Comparison of ENCODE assay signal across 8 cellular contexts in the genomic region with DNA sequence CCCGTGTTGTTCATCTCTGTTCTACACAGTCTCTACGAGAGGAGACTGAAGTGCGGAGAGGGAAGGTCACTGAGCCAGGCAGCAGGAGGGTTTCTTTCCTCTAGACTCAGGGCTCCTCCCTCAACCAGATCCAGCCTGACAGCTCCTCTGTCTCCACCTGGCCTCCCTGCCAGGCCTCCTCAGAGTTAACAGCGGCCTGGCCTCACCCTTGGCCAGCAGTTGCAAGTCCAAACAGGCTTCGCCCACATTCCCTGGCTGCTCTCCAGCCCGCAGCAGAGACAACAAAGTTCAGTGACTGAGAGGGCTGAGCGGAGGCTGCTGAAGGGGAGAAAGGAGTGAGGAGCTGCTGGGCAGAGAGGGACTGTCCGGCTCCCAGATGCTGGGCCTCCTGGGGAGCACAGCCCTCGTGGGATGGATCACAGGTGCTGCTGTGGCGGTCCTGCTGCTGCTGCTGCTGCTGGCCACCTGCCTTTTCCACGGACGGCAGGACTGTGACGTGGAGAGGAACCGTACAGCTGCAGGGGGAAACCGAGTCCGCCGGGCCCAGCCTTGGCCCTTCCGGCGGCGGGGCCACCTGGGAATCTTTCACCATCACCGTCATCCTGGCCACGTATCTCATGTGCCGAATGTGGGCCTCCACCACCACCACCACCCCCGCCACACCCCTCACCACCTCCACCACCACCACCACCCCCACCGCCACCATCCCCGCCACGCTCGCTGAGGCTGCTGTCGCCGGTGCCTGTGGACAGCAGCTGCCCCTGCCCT. TPM values are rescaled to one million over a fixed set of nuclear protein-coding genes. Genes with fewer than 3 reads are reported as not detected.
A peak's percentile ranks its signal among the peaks of the same experiment; 100 is the strongest.
DNase-seq lines count a peak whose midpoint lies in the region; ATAC-seq lines count a peak whose summit lies in the region.

A gene (plus strand): TSS at position 291 of the 768 bp plus-strand sequence. CDS start 86 bp downstream, at position 377.

- no peak within 1 kb of the TSS for H3K27ac Mint-ChIP-seq in activated CD4-positive, alpha-beta memory T cell treated with anti-CD3 and anti-CD28 coated beads, Interleukin-2, amount 10 ng/mL, durations not matched to agents 7 days and 5 days

- in situ Hi-C loops in ACHN (cut with HindIII; ENCODE audit: low pct_ligation_motif_present, low pct_unique_long_range_greater_than_20kb, low sequenced_read_pairs): no loop called here

- H3K9me3 Mint-ChIP-seq in activated CD4-positive, alpha-beta memory T cell treated with anti-CD3 and anti-CD28 coated beads, Interleukin-2, amount 10 ng/mL, durations not matched to agents 7 days and 5 days: no peaks in the 10 kb centered on the region

- POLR2A ChIA-PET in activated CD4-positive, alpha-beta memory T cell treated with anti-CD3 and anti-CD28 coated beads, Interleukin-2, amount 10 ng/mL, durations not matched to agents 7 days and 5 days (lab: Charles Lee): no interaction called here

- CTCF ChIA-PET in activated CD4-positive, alpha-beta memory T cell treated with anti-CD3 and anti-CD28 coated beads, Interleukin-2, amount 10 ng/mL, durations not matched to agents 7 days and 5 days (lab: Charles Lee): interaction anchor here (1.4 to 6.1 kb wide), 2 partner anchors 40 to 196 kb away, joined by 3 to 56 read pairs; no protein-coding TSS in a partner anchor

- no peaks in the 10 kb centered on the region for H3K36me3 Mint-ChIP-seq in activated CD4-positive, alpha-beta memory T cell treated with anti-CD3 and anti-CD28 coated beads, Interleukin-2, amount 10 ng/mL, durations not matched to agents 7 days and 5 days (ENCODE audit: low read depth)

- ATAC-seq in GM18907 (IDR thresholded peaks at IDR 0.05; ENCODE audit: unreplicated experiment) (no peak), GM21529 (IDR thresholded peaks at IDR 0.05; ENCODE audit: unreplicated experiment) (no peak)

- H3K27ac ChIP-seq in substantia nigra (ENCODE audit: low read depth, low read length, poor library complexity, severe bottlenecking): peak within 1 kb of the TSS; percentile 64

- DNase-seq in ACHN (peak; percentile 95), LoVo (ENCODE audit: low spot score) (peak; percentile 93), brain pericyte (ENCODE audit: low read depth, low spot score) (peak; percentile 86), kidney tubule cell (ENCODE audit: low spot score) (peak; percentile 94), substantia nigra (lab: John Stamatoyannopoulos, UW) (peak in 17 of 49 donors; percentile 9 to 70 (median 27))
- DNase-seq in activated CD4-positive, alpha-beta memory T cell treated with anti-CD3 and anti-CD28 coated beads, Interleukin-2, amount 10 ng/mL, durations not matched to agents 7 days and 5 days: no peak

- H3K4me3 Mint-ChIP-seq in activated CD4-positive, alpha-beta memory T cell treated with anti-CD3 and anti-CD28 coated beads, Interleukin-2, amount 10 ng/mL, durations not matched to agents 7 days and 5 days: no peak within 1 kb of the TSS

- H3K4me1 Mint-ChIP-seq in activated CD4-positive, alpha-beta memory T cell treated with anti-CD3 and anti-CD28 coated beads, Interleukin-2, amount 10 ng/mL, durations not matched to agents 7 days and 5 days: peaks cover 37% of the 10 kb centered on the region

- H3K27me3 Mint-ChIP-seq in activated CD4-positive, alpha-beta memory T cell treated with anti-CD3 and anti-CD28 coated beads, Interleukin-2, amount 10 ng/mL, durations not matched to agents 7 days and 5 days: peaks cover 4% of the 10 kb centered on the region

RNA-seq across cellular contexts. Expression of the gene that starts here (rescaled TPM):
- not detected for total RNA-seq in activated CD4-positive, alpha-beta memory T cell treated with anti-CD3 and anti-CD28 coated beads, Interleukin-2, amount 10 ng/mL, durations not matched to agents 7 days and 5 days
